ENCODE assay signal across 19 cellular contexts in the genomic region with DNA sequence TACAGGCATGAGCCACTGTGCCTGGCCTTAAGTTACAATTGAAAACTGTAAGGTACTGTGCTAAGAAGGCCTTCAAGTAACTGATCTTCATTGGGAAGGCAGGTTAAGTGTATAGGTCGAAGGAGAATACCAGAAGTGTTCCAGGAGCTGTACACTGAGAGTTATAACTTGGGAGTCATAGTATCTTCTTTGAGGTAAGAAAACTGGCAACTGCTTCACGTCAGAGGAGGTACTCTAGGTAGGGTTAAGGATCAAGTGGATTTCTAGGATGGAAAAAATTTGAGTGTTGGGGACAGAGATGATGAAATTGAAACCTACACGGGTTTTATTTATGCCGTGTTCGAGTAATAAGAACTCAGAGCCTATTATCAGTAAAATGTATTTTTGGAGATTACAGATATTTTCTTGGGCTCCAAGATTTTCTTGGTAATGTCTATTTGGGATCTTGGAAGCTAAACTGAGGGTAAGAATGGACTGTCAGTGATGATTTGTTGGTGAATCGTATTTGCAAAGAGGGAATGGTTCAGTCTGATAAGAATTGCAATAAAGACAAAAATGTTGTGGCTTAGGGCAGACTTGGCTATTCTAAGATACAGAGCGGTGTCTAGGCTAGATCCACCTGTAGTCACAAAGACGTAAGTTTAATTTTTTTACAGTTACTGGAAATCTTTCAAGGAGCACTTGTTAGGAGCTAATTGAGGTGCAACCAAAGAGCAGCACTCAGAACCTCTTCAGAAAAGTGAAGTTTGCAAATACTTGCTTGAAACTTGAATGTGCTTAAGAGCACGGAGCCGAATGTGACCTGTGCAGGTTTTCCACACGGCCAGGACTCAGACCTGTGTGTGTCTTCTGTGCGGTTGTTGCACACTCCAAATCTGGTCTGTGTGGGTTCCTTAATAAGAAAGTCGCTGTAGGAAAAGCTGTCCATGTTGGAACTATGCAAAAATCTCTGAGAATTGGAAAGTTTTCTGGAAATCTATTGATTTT.
A peak's percentile ranks its signal among the peaks of the same experiment; 100 is the strongest.
DNase-seq lines count a peak whose midpoint lies in the region; ATAC-seq, FAIRE-seq and TF ChIP-seq lines count a peak whose summit lies in the region.
"Had no signal": no experiment of that assay in that cellular context is flagged by ENCODE, and none has a peak within 500 bp of the region (broad histone marks: within the 10 kb centered on the region; RNA-seq: fewer than 3 reads in every experiment).

No MANE protein-coding gene starts in this region.

- no peak for TF ChIP-seq RAD21 in K562 (CRISPR knock-in tag; conservative IDR thresholded peaks at IDR 0.05 in 1 of 2, IDR thresholded peaks at IDR 0.05 in 1 of 2)

- no peak for TF ChIP-seq POLR2A in K562 (conservative IDR thresholded peaks at IDR 0.05)

- no peaks in the 10 kb centered on the region for H3K9me3 Mint-ChIP-seq in stimulated activated effector memory CD8-positive, alpha-beta T cell treated with anti-CD3 and anti-CD28 coated beads, Interleukin-12 subunit alpha, Interleukin-12 subunit beta, amount 100 ng/mL, for 72 hours
- H3K9me3 Mint-ChIP-seq in stimulated activated memory B cell treated with anti-CD40 and anti-IgM and Interleukin-4, amounts not matched to agents 10 μg/mL and 1 μg/mL and 100 μg/mL, for 72 hours: peaks cover 3% of the 10 kb centered on the region

- POLR2A ChIA-PET in K562 (lab: Yijun Ruan, JAX): interaction anchor here (0.7 to 1.1 kb wide), 2 partner anchors 11 to 1483 kb away, joined by 3 read pairs; no protein-coding TSS in a partner anchor

- H3K9ac ChIP-seq in K562 (ENCODE audit: insufficient read depth in 1 of 2, low read depth in 2 of 2, low read length in 2 of 2): no peak overlapping the region

- DNase-seq in DMS79 treated with DMSO at 0.1 percent for 48 hours (lab: John Stamatoyannopoulos, UW) (peak; percentile 84), K562 (ENCODE audit: extremely low read depth in 1 of 4, low spot score in 3 of 4) (peak in 1 of 4 experiments; percentile 6), NOMO-1 treated with dmso at 0.1 percent for 144 hours (lab: John Stamatoyannopoulos, UW; ENCODE audit: unreplicated experiment) (no peak), substantia nigra (lab: John Stamatoyannopoulos, UW) (no peak)
- DNase-seq in stimulated activated effector memory CD8-positive, alpha-beta T cell treated with anti-CD3 and anti-CD28 coated beads, Interleukin-12 subunit alpha, Interleukin-12 subunit beta, amount 100 ng/mL, for 72 hours (ENCODE audit: low spot score in 2 of 2): no peak
- DNase-seq in stimulated activated CD4-positive, alpha-beta T cell treated with anti-CD3 and anti-CD28 coated beads, Interleukin-4, amount 100 ng/mL, for 4 hours: no peak
- DNase-seq: ACHN; BE2C; C1 segment of cervical spinal cord; Caco-2; CD4-positive, CD25-positive, alpha-beta regulatory T cell; CD8-positive, alpha-beta memory T cell; GF-D8; H9; IMR-90 had no signal

- H3K27ac ChIP-seq in K562 (ENCODE audit: extremely low read depth, low read depth, low read length) (no peak overlapping the region), substantia nigra (ENCODE audit: low read depth, low read length, poor library complexity, severe bottlenecking) (no peak overlapping the region)

- TF ChIP-seq CTCF in K562 (IDR thresholded peaks at IDR 0.05 in 2 of 3, conservative IDR thresholded peaks at IDR 0.05 in 1 of 3; ENCODE audit: insufficient read depth in 2 of 3, low read depth in 1 of 3, low read length in 3 of 3): no peak

- FAIRE-seq in K562 (lab: Jason Lieb, UNC): no peak
- FAIRE-seq: D721Med, H1, HTR-8/SVneo had no signal

- no peaks in the 10 kb centered on the region for H3K27me3 Mint-ChIP-seq in stimulated activated memory B cell treated with anti-CD40 and anti-IgM and Interleukin-4, amounts not matched to agents 10 μg/mL and 1 μg/mL and 100 μg/mL, for 72 hours
- H3K27me3 Mint-ChIP-seq: CD4-positive, CD25-positive, alpha-beta regulatory T cell; CD8-positive, alpha-beta memory T cell had no signal

- peaks cover 0 to 3% of the 10 kb centered on the region in 2 experiments; a peak in 1 of 5 replicates for H3K4me1 ChIP-seq in K562 (replicated peaks in 1 of 2; ENCODE audit: control insufficient read depth in 2 of 2, insufficient read depth in 2 of 2, low read length in 2 of 2)
- H3K4me1 ChIP-seq: Caco-2 had no signal

- H3K4me2 ChIP-seq in K562 (ENCODE audit: insufficient read depth, low read length): no peak overlapping the region

- no peaks in the 10 kb centered on the region for H4K20me1 ChIP-seq in K562 (replicated peaks; ENCODE audit: control insufficient read depth, insufficient read depth, low read length)

- CTCF ChIA-PET in K562 (lab: Yijun Ruan, JAX; ENCODE audit: low intra/inter-chr PET ratio): no interaction called here

- no peak overlapping the region for H3K4me3 ChIP-seq in K562

- no peak overlapping the region for H2AFZ ChIP-seq in K562 (ENCODE audit: low read depth, low read length)

- BruUV-seq in K562 (replicated peaks; lab: Mats Ljungman, UMichigan): no TSS peak

- intact Hi-C loops in K562 (cut with micrococcal nuclease): no loop called here

- no peaks in the 10 kb centered on the region for H3K79me2 ChIP-seq in K562 (ENCODE audit: control insufficient read depth, insufficient read depth, low read length)

- TF ChIP-seq EP300 in K562 (IDR thresholded peaks at IDR 0.05; ENCODE audit: low read length): no peak

- peak; percentile 50 for ATAC-seq in K562
- no peak for ATAC-seq in stimulated activated effector memory CD8-positive, alpha-beta T cell treated with anti-CD3 and anti-CD28 coated beads, Interleukin-12 subunit alpha, Interleukin-12 subunit beta, amount 100 ng/mL, for 72 hours
- ATAC-seq in stimulated activated memory B cell treated with anti-CD40 and anti-IgM and Interleukin-4, amounts not matched to agents 10 μg/mL and 1 μg/mL and 100 μg/mL, for 72 hours: no peak

- H3K36me3 ChIP-seq in K562 (ENCODE audit: control insufficient read depth, insufficient read depth, low read length): no peaks in the 10 kb centered on the region; the same call in 2 of the 3 replicates
- H3K36me3 ChIP-seq: BE2C had no signal

- in situ Hi-C loops in K562 (cut with MboI): no loop called here

- H3K9me1 ChIP-seq in K562 (ENCODE audit: control insufficient read depth, insufficient read depth, low read length): no peaks in the 10 kb centered on the region

- H3K27ac Mint-ChIP-seq in stimulated activated effector memory CD8-positive, alpha-beta T cell treated with anti-CD3 and anti-CD28 coated beads, Interleukin-12 subunit alpha, Interleukin-12 subunit beta, amount 100 ng/mL, for 72 hours: peak overlapping the region; percentile 27
- H3K27ac Mint-ChIP-seq in stimulated activated memory B cell treated with anti-CD40 and anti-IgM and Interleukin-4, amounts not matched to agents 10 μg/mL and 1 μg/mL and 100 μg/mL, for 72 hours: no peak overlapping the region
- H3K27ac Mint-ChIP-seq: CD4-positive, CD25-positive, alpha-beta regulatory T cell; H9 had no signal

- WGBS in K562 (ENCODE audit: insufficient coverage, low coverage, missing lambda C conversion rate): 45% methylated on average over 13 of the region's 13 CpGs

- H3K4me3 Mint-ChIP-seq in stimulated activated effector memory CD8-positive, alpha-beta T cell treated with anti-CD3 and anti-CD28 coated beads, Interleukin-12 subunit alpha, Interleukin-12 subunit beta, amount 100 ng/mL, for 72 hours: no peak overlapping the region
- no peak overlapping the region for H3K4me3 Mint-ChIP-seq in stimulated activated memory B cell treated with anti-CD40 and anti-IgM and Interleukin-4, amounts not matched to agents 10 μg/mL and 1 μg/mL and 100 μg/mL, for 72 hours
- H3K4me3 Mint-ChIP-seq: CD4-positive, CD25-positive, alpha-beta regulatory T cell; CD8-positive, alpha-beta memory T cell; H9 had no signal

- no peaks in the 10 kb centered on the region for H3K9me3 ChIP-seq in K562 (replicated peaks; ENCODE audit: control insufficient read depth, insufficient read depth, low read depth, low read length)
- H3K9me3 ChIP-seq: BE2C, Caco-2 had no signal

- peaks cover 5% of the 10 kb centered on the region for H3K36me3 Mint-ChIP-seq in stimulated activated effector memory CD8-positive, alpha-beta T cell treated with anti-CD3 and anti-CD28 coated beads, Interleukin-12 subunit alpha, Interleukin-12 subunit beta, amount 100 ng/mL, for 72 hours
- H3K36me3 Mint-ChIP-seq in stimulated activated memory B cell treated with anti-CD40 and anti-IgM and Interleukin-4, amounts not matched to agents 10 μg/mL and 1 μg/mL and 100 μg/mL, for 72 hours: peaks cover 35% of the 10 kb centered on the region

- H3K27me3 ChIP-seq in K562 (ENCODE audit: control insufficient read depth in 2 of 2, insufficient read depth in 2 of 2, low read length in 2 of 2): no peaks in the 10 kb centered on the region
- H3K27me3 ChIP-seq: BE2C had no signal

- peaks cover 7% of the 10 kb centered on the region for H3K4me1 Mint-ChIP-seq in stimulated activated effector memory CD8-positive, alpha-beta T cell treated with anti-CD3 and anti-CD28 coated beads, Interleukin-12 subunit alpha, Interleukin-12 subunit beta, amount 100 ng/mL, for 72 hours
- peaks cover 23% of the 10 kb centered on the region for H3K4me1 Mint-ChIP-seq in stimulated activated memory B cell treated with anti-CD40 and anti-IgM and Interleukin-4, amounts not matched to agents 10 μg/mL and 1 μg/mL and 100 μg/mL, for 72 hours

TF ChIP-seq in K562, 482 proteins besides CTCF, POLR2A, EP300 and RAD21 (continues in another document):
- peak; percentile 90 for TF ChIP-seq MEIS2 (IDR thresholded peaks at IDR 0.05; ENCODE audit: partially characterized antibody)
- TF ChIP-seq SOX6 (IDR thresholded peaks at IDR 0.05): peak; percentile 69
- TF ChIP-seq TSC22D4 (tag; IDR thresholded peaks at IDR 0.05): no peak
- no peak for TF ChIP-seq RBM22 (IDR thresholded peaks at IDR 0.05; ENCODE audit: low read depth, low read length, poor library complexity, severe bottlenecking)
- peak; percentile 40; the same call in 1 of the 2 replicates for TF ChIP-seq TEAD4 (IDR thresholded peaks at IDR 0.05; ENCODE audit: low read length)
- no peak for TF ChIP-seq TEAD4 (CRISPR knock-in tag; IDR thresholded peaks at IDR 0.05; ENCODE audit: borderline replicate concordance)
- no peak for TF ChIP-seq CEBPG (CRISPR knock-in tag; IDR thresholded peaks at IDR 0.05)
- peak in 1 of 2 experiments; percentile 32; a peak in 1 of 4 replicates for TF ChIP-seq CEBPG (tag; conservative IDR thresholded peaks at IDR 0.05 in 1 of 2, IDR thresholded peaks at IDR 0.05 in 1 of 2)
